9 cellular contexts compared by ENCODE assay signal in the genomic region with DNA sequence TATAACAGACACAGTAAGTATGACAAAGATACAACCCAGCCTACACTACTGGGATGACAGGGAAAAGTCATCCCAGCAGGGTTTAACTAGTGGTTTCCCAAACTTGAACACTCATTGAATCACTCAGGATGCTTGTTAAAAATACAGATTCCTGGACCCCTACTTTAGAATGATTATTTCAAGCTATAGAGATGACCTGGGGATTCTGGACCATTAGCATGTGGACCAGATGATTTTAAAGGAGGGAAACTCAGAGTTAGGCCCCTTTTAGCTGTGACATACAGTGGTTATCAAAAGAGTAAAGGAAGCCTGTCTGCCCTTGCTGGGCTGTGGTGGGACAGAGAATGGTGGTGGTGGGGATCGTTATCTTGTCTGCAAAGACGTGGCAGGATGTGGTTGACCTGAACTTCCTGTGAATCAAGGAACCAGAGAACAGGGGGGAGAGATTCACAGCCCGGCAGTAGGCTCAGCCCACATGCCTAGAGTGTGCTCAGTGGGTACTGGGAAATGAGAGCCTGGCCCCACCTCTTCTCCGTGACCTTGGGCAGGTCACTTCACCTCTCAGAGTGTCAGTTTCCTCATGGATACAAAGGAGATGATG.
DNase-seq lines count a peak whose midpoint lies in the region; ATAC-seq and TF ChIP-seq lines count a peak whose summit lies in the region.
"Had no signal": no experiment of that assay in that cellular context is flagged by ENCODE, and none has a peak within 500 bp of the region (broad histone marks: within the 10 kb centered on the region; RNA-seq: fewer than 3 reads in every experiment).

No MANE protein-coding gene starts in this region.

- peak; percentile 39 for ATAC-seq in HG03025 (IDR thresholded peaks at IDR 0.05; ENCODE audit: low FRiP score, unreplicated experiment)
- peak; percentile 61 to 83 for ATAC-seq in naive thymus-derived CD8-positive, alpha-beta T cell
- peak; percentile 20 for ATAC-seq in aorta (ENCODE audit: low FRiP score)

- H3K4me1 ChIP-seq in aorta (ENCODE audit: control insufficient read depth in 1 of 2, insufficient read depth in 2 of 2, low read length in 2 of 2) = peaks cover 2 to 4% of the 10 kb centered on the region in 2 donors

- H3K36me3 Mint-ChIP-seq in activated naive CD8-positive, alpha-beta T cell = peaks cover 4% of the 10 kb centered on the region
- H3K36me3 Mint-ChIP-seq in naive thymus-derived CD8-positive, alpha-beta T cell = no peaks in the 10 kb centered on the region

- no peak overlapping the region for H3K4me3 ChIP-seq in AG10803 (ENCODE audit: low read length)
- H3K4me3 ChIP-seq in aorta (ENCODE audit: low read length in 2 of 2) = no peak overlapping the region
- H3K4me3 ChIP-seq: skin epidermis had no signal

- H3K36me3 ChIP-seq in aorta (ENCODE audit: control insufficient read depth in 1 of 2, insufficient read depth in 2 of 2, low read length in 1 of 2) = no peaks in the 10 kb centered on the region

- peak overlapping the region; percentile 95 for H3K27ac Mint-ChIP-seq in activated naive CD8-positive, alpha-beta T cell
- H3K27ac Mint-ChIP-seq in naive thymus-derived CD8-positive, alpha-beta T cell = peak overlapping the region; percentile 42 to 97 (median 89)

- no peaks in the 10 kb centered on the region for H3K27me3 ChIP-seq in aorta (ENCODE audit: control insufficient read depth in 1 of 2, insufficient read depth in 2 of 2, low read length in 1 of 2)

- TF ChIP-seq CTCF in AG10803 (conservative IDR thresholded peaks at IDR 0.05; ENCODE audit: low read length) = no peak

- POLR2A ChIA-PET in naive thymus-derived CD8-positive, alpha-beta T cell (lab: Charles Lee) = interaction anchor here (0.7 to 10.1 kb wide), 9 partner anchors 10 to 735 kb away, joined by 3 to 138 read pairs (median 3); a partner anchor contains a TSS

- peaks cover 9% of the 10 kb centered on the region for H3K9me3 Mint-ChIP-seq in activated naive CD8-positive, alpha-beta T cell (ENCODE audit: low read depth)
- H3K9me3 Mint-ChIP-seq in naive thymus-derived CD8-positive, alpha-beta T cell = peaks cover 0 to 4% (median 0%) of the 10 kb centered on the region in 9 donors

- H3K9me3 ChIP-seq in aorta (ENCODE audit: control insufficient read depth, low read length) = peaks cover 1% of the 10 kb centered on the region

- H3K27ac ChIP-seq in aorta (ENCODE audit: low read depth in 1 of 2, low read length in 2 of 2) = no peak overlapping the region

- H3K4me3 Mint-ChIP-seq in activated naive CD8-positive, alpha-beta T cell = peak overlapping the region; percentile 74
- H3K4me3 Mint-ChIP-seq in naive thymus-derived CD8-positive, alpha-beta T cell = peak overlapping the region; percentile 54 to 88 (median 72)

- 93% methylated on average over 4 of the region's 4 CpGs for WGBS in aorta, 2 donors

- no peaks in the 10 kb centered on the region for H3K27me3 Mint-ChIP-seq in activated naive CD8-positive, alpha-beta T cell
- peaks cover 0 to 17% (median 4%) of the 10 kb centered on the region in 5 donors for H3K27me3 Mint-ChIP-seq in naive thymus-derived CD8-positive, alpha-beta T cell

- H3K4me1 Mint-ChIP-seq in activated naive CD8-positive, alpha-beta T cell (ENCODE audit: low read depth) = peaks cover 96% of the 10 kb centered on the region
- peaks cover 46 to 96% (median 85%) of the 10 kb centered on the region in 4 donors for H3K4me1 Mint-ChIP-seq in naive thymus-derived CD8-positive, alpha-beta T cell

- peak; percentile 43 for DNase-seq in AG10803 (ENCODE audit: low read depth)
- peak; percentile 69 to 95 (median 80) for DNase-seq in T-helper 1 cell
- peak; percentile 53 to 96 (median 90) for DNase-seq in naive thymus-derived CD8-positive, alpha-beta T cell
- DNase-seq in aorta = peak in 1 of 2 donors; percentile 57
- DNase-seq in OCI-M2 (lab: John Stamatoyannopoulos, UW; ENCODE audit: unreplicated experiment) = no peak
- DNase-seq in hepatic stellate cell (ENCODE audit: low spot score) = no peak

- intact Hi-C loops in aorta (cut with DNase I) = no loop called here

Comparison
In these comparisons a context has a peak if more than half of its experiments do, and no peak if none do; other contexts are left out.
1. DNase-seq: peak in AG10803 (single experiment), T-helper 1 cell (5 of 5) and naive thymus-derived CD8-positive, alpha-beta T cell (10 of 10); none in OCI-M2 (single experiment) and hepatic stellate cell (single experiment).
2. ATAC-seq: peak in every context shown above with its lines; median percentile 72 in naive thymus-derived CD8-positive, alpha-beta T cell; 39 in HG03025; 20 in aorta.